7 cellular contexts compared by ENCODE assay signal in genomic region chr11:32233928-32234327, GRCh38.
"Had no signal": no experiment of that assay in that cellular context is flagged by ENCODE, and none has a peak within 500 bp of the region (broad histone marks: within the 10 kb centered on the region; RNA-seq: fewer than 3 reads in every experiment).

No MANE protein-coding gene starts in this region.

- ATAC-seq: K562 had no signal

- FAIRE-seq: HTR-8/SVneo, K562 had no signal

- H3K27ac ChIP-seq: HL-60, KMS-11 had no signal

- H3K9ac ChIP-seq: KMS-11 had no signal

- H3K4me3 ChIP-seq: K562 had no signal

- H3K4me2 ChIP-seq: KMS-11 had no signal

- DNase-seq: IMR-90, KBM-7, KG1 had no signal
